Comparison of ENCODE assay signal across 14 cellular contexts in the genomic region with DNA sequence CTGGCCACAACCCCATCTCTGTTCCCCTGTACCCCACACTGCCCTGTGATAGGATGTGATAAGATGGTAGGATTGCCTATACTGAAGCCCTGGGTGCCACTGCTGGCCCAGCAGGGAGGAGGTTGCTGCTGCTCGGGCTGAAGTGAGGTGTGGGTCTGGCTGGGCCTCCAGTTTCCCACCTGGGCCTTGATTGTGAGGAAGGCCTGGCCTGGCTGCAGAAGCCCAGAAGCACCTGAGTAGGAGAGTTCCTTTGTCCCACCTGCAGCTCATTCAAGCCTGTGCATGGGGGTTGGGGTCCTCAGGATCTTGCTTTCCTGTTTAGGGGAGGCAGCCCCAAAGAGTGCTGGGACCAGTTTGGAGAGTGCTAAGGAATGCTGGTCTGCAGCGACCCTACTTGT. TPM values are rescaled to one million over a fixed set of nuclear protein-coding genes. Genes with fewer than 3 reads are reported as not detected.
A peak's percentile ranks its signal among the peaks of the same experiment; 100 is the strongest.
DNase-seq lines count a peak whose midpoint lies in the region; ATAC-seq and TF ChIP-seq lines count a peak whose summit lies in the region.
"Had no signal": no experiment of that assay in that cellular context is flagged by ENCODE, and none has a peak within 500 bp of the region (broad histone marks: within the 10 kb centered on the region; RNA-seq: fewer than 3 reads in every experiment).

No MANE protein-coding gene starts in this region.

- peaks cover 16% of the 10 kb centered on the region for H3K79me1 ChIP-seq in neuronal stem cell (ENCODE audit: low read depth, low read length)

- WGBS in stomach, 5 donors = 54 to 79% (median 70%) methylated on average over 2 of the region's 2 CpGs
- WGBS in neuronal stem cell (ENCODE audit: extremely low coverage in 2 of 2, insufficient read length in 2 of 2, insufficient replicate concordance in 1 of 2), 2 donors = no CpG with 5 or more reads among the region's 2 CpGs

- TF ChIP-seq POLR2A in stomach (IDR thresholded peaks at IDR 0.05) = no peak

- no peak for TF ChIP-seq EP300 in stomach (IDR thresholded peaks at IDR 0.05)

- H3K18ac ChIP-seq in neuronal stem cell (ENCODE audit: low read length) = no peak overlapping the region

- no peak overlapping the region for H2AK5ac ChIP-seq in neuronal stem cell (ENCODE audit: low read depth, low read length)

- no peak overlapping the region for H2BK15ac ChIP-seq in neuronal stem cell (ENCODE audit: low read length)

- no peak overlapping the region for H2AFZ ChIP-seq in neuronal stem cell (ENCODE audit: low read length)

- ATAC-seq in GM19467 (IDR thresholded peaks at IDR 0.05; ENCODE audit: unreplicated experiment) = no peak
- ATAC-seq: stimulated activated naive B cell treated with anti-CD40 and anti-IgM and Interleukin-4, amounts not matched to agents 10 μg/mL and 1 μg/mL and 100 μg/mL, for 72 hours had no signal

- no peak overlapping the region for H3K9ac ChIP-seq in neuronal stem cell (ENCODE audit: low read depth, low read length, poor library complexity)

- H3K14ac ChIP-seq in neuronal stem cell (ENCODE audit: low read length) = no peak overlapping the region

- H2BK5ac ChIP-seq in neuronal stem cell (ENCODE audit: low read length) = no peak overlapping the region

- H3K9me3 ChIP-seq in stomach (no peaks in the 10 kb centered on the region), neuronal stem cell (replicated peaks in 1 of 2; ENCODE audit: control insufficient read depth in 2 of 2, insufficient read depth in 1 of 2, low read depth in 1 of 2, low read length in 2 of 2) (no peaks in the 10 kb centered on the region)

- H4K91ac ChIP-seq in neuronal stem cell (ENCODE audit: low read depth, low read length, poor library complexity) = no peak overlapping the region

- no peak overlapping the region for H3K4ac ChIP-seq in neuronal stem cell (ENCODE audit: low read length)

- DNase-seq in GM13976 (ENCODE audit: low spot score) (peak; percentile 23), stomach (no peak), NCI-H526 (lab: John Stamatoyannopoulos, UW) (no peak), neuronal stem cell (ENCODE audit: low spot score) (no peak), NCI-H748 (lab: John Stamatoyannopoulos, UW; ENCODE audit: unreplicated experiment) (no peak)
- DNase-seq: activated gamma-delta T cell treated with Interleukin-2 at 50 U/mL for 16 hours; KG1; kidney; RPMI8226; stimulated activated naive B cell treated with anti-CD40 and anti-IgM and Interleukin-4, amounts not matched to agents 10 μg/mL and 1 μg/mL and 100 μg/mL, for 72 hours; T-helper 1 cell had no signal

- no peak overlapping the region for H3K4me2 ChIP-seq in neuronal stem cell (ENCODE audit: insufficient read depth, low read length, poor library complexity, severe bottlenecking)

- no peak for TF ChIP-seq CTCF in GM13976 (IDR thresholded peaks at IDR 0.05; ENCODE audit: borderline replicate concordance, control extremely low read depth, extremely low read depth, insufficient read depth, missing control alignments)
- TF ChIP-seq CTCF in stomach (IDR thresholded peaks at IDR 0.05) = no peak

- H2BK120ac ChIP-seq in neuronal stem cell (ENCODE audit: low read depth, low read length) = no peak overlapping the region

- no peak overlapping the region for H2BK12ac ChIP-seq in neuronal stem cell (ENCODE audit: low read length)

- H3K27ac ChIP-seq in angular gyrus (ENCODE audit: low read depth, low read length) (peak overlapping the region; percentile 59), layer of hippocampus (ENCODE audit: low read depth, low read length) (peak overlapping the region; percentile 68), stomach (peak overlapping the region in 4 of 5 donors; percentile 28 to 87 (median 79)), neuronal stem cell (replicated peaks; ENCODE audit: low read length) (no peak overlapping the region)

- H3K23ac ChIP-seq in neuronal stem cell (ENCODE audit: low read depth, low read length, poor library complexity) = no peak overlapping the region

- H3K4me3 ChIP-seq in stomach (peak overlapping the region in 1 of 4 donors; percentile 73), neuronal stem cell (ENCODE audit: low read length in 2 of 2) (no peak overlapping the region)

- H3K36me3 ChIP-seq in stomach (no peaks in the 10 kb centered on the region), neuronal stem cell (replicated peaks in 1 of 2; ENCODE audit: control insufficient read depth in 2 of 2, insufficient read depth in 2 of 2, low read length in 2 of 2) (peaks cover 0 to 2% of the 10 kb centered on the region in 2 donors)

- no peak overlapping the region for H4K8ac ChIP-seq in neuronal stem cell (ENCODE audit: low read depth, low read length)

- H3K4me1 ChIP-seq in stomach (peaks cover 30 to 77% (median 51%) of the 10 kb centered on the region in 4 donors), neuronal stem cell (ENCODE audit: control insufficient read depth in 2 of 2, insufficient read depth in 1 of 2, low read depth in 1 of 2, low read length in 2 of 2) (peaks cover 10 to 27% of the 10 kb centered on the region in 2 donors)

- H3K27me3 ChIP-seq in layer of hippocampus (ENCODE audit: control insufficient read depth, insufficient read depth, low read length) (no peaks in the 10 kb centered on the region), stomach (no peaks in the 10 kb centered on the region), neuronal stem cell (ENCODE audit: control insufficient read depth in 3 of 3, insufficient read depth in 3 of 3, low read depth in 1 of 3, low read length in 3 of 3) (no peaks in the 10 kb centered on the region)

- in situ Hi-C loops in GM13976 (cut with MboI; ENCODE audit: low sequenced_read_pairs, unreplicated experiment) = no loop called here

- intact Hi-C loops in stomach (cut with DNase I; ENCODE audit: low total_unique reads) = no loop called here

RNA-seq across cellular contexts. Expression of gene ST3GAL4, which starts 3.3 kb away (rescaled TPM):
- total RNA-seq in stomach = 10 to 100 TPM in 3 of 5 donors, 1 to 10 TPM in 1, not detected in 1; 9.9 to 31.0 (median 18.4) TPM
- polyA plus RNA-seq in stomach = 10 to 100 TPM; 12.5 to 26.0 (median 15.7) TPM
- polyA plus RNA-seq in neuronal stem cell (2013, experiment 1 of 2) = 12.7 TPM
- polyA plus RNA-seq in neuronal stem cell (2013, experiment 2 of 2) = 11.2 TPM

RNA-seq across cellular contexts. Expression of gene DCPS, which starts 54.9 kb away (rescaled TPM):
- total RNA-seq in stomach = 10 to 100 TPM in 2 of 5 donors, 1 to 10 TPM in 3; 1.8 to 60.3 (median 5.9) TPM
- 10 to 100 TPM; 10.5 to 21.2 (median 14.7) TPM for polyA plus RNA-seq in stomach
- polyA plus RNA-seq in neuronal stem cell (2013, experiment 1 of 2) = 21.3 TPM
- polyA plus RNA-seq in neuronal stem cell (2013, experiment 2 of 2) = 21.8 TPM
